16 cellular contexts compared by ENCODE assay signal in the genomic region with DNA sequence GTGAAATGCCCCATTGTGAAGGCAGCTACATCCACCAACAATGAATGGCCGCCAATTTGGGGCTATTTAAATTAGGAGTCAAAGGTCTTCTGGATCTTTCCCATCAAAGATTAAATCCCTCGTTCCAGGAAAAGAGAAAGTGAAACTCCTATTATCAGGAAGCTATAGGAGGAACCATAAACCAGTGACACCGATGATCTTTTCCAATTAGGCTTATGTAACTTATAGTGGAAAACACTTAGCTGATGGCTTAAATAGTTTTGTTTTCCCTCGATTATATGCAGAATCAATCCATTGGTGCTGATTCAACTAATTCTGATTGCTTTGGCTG.
DNase-seq lines count a peak whose midpoint lies in the region; ATAC-seq and TF ChIP-seq lines count a peak whose summit lies in the region.
"Had no signal": no experiment of that assay in that cellular context is flagged by ENCODE, and none has a peak within 500 bp of the region (broad histone marks: within the 10 kb centered on the region; RNA-seq: fewer than 3 reads in every experiment).

No MANE protein-coding gene starts in this region.

- H3K27me3 Mint-ChIP-seq in chondrocyte (ENCODE audit: low read depth) (no peaks in the 10 kb centered on the region), neural progenitor cell (ENCODE audit: insufficient read depth, low read depth) (peaks cover 11% of the 10 kb centered on the region)
- peaks cover 6% of the 10 kb centered on the region for H3K27me3 Mint-ChIP-seq in stimulated activated naive CD8-positive, alpha-beta T cell treated with anti-CD3 and anti-CD28 coated beads, Interleukin-15, amount 100 ng/mL, for 72 hours

- H3K36me3 ChIP-seq in neural progenitor cell = no peaks in the 10 kb centered on the region
- H3K36me3 ChIP-seq in tibial artery = no peaks in the 10 kb centered on the region
- H3K36me3 ChIP-seq: sigmoid colon, suprapubic skin had no signal

- H3K9me3 ChIP-seq in neural progenitor cell (ENCODE audit: low read depth) (no peaks in the 10 kb centered on the region), tibial artery (peaks cover 0 to 2% (median 0%) of the 10 kb centered on the region in 3 donors)
- H3K9me3 ChIP-seq: sigmoid colon, suprapubic skin had no signal

- TF ChIP-seq CTCF in chondrocyte (IDR thresholded peaks at IDR 0.05) (no peak), neural progenitor cell (IDR thresholded peaks at IDR 0.05) (no peak), tibial artery (IDR thresholded peaks at IDR 0.05) (no peak)

- H3K4me3 ChIP-seq in neural progenitor cell (no peak overlapping the region), tibial artery (no peak overlapping the region)
- H3K4me3 ChIP-seq: suprapubic skin had no signal

- H3K4me1 ChIP-seq in neural progenitor cell = peaks cover 36% of the 10 kb centered on the region
- no peaks in the 10 kb centered on the region for H3K4me1 ChIP-seq in tibial artery
- H3K4me1 ChIP-seq: suprapubic skin had no signal

- peak overlapping the region; percentile 8 for H3K4me2 ChIP-seq in neural progenitor cell

- H3K36me3 Mint-ChIP-seq in chondrocyte (ENCODE audit: low read depth) (no peaks in the 10 kb centered on the region), neural progenitor cell (peaks cover 3% of the 10 kb centered on the region)

- H3K79me2 ChIP-seq in neural progenitor cell (ENCODE audit: low read depth) = no peaks in the 10 kb centered on the region

- H3K27ac ChIP-seq in neural progenitor cell = peak overlapping the region; percentile 48
- no peak overlapping the region for H3K27ac ChIP-seq in tibial artery
- H3K27ac ChIP-seq: sigmoid colon, suprapubic skin had no signal

- H3K27ac Mint-ChIP-seq in chondrocyte (ENCODE audit: unreplicated experiment) (no peak overlapping the region), neural progenitor cell (peak overlapping the region; percentile 98)
- H3K27ac Mint-ChIP-seq in stimulated activated naive CD8-positive, alpha-beta T cell treated with anti-CD3 and anti-CD28 coated beads, Interleukin-15, amount 100 ng/mL, for 72 hours = no peak overlapping the region
- H3K27ac Mint-ChIP-seq: activated naive CD8-positive, alpha-beta T cell treated with anti-CD3 and anti-CD28 coated beads, Interleukin-2, amount 50 U/mL, for 24 hours; IgD-negative memory B cell had no signal

- H3K9me3 Mint-ChIP-seq in chondrocyte (ENCODE audit: low read depth) (no peaks in the 10 kb centered on the region), neural progenitor cell (peaks cover 12% of the 10 kb centered on the region)
- peaks cover 0 to 12% of the 10 kb centered on the region in 2 donors for H3K9me3 Mint-ChIP-seq in stimulated activated naive CD8-positive, alpha-beta T cell treated with anti-CD3 and anti-CD28 coated beads, Interleukin-15, amount 100 ng/mL, for 72 hours
- H3K9me3 Mint-ChIP-seq: activated naive CD8-positive, alpha-beta T cell treated with anti-CD3 and anti-CD28 coated beads, Interleukin-2, amount 50 U/mL, for 24 hours had no signal

- intact Hi-C loops in tibial artery (cut with DNase I; ENCODE audit: low total_unique reads) = no loop called here

- H3K9ac ChIP-seq in neural progenitor cell = no peak overlapping the region

- no peaks in the 10 kb centered on the region for H4K20me1 ChIP-seq in neural progenitor cell (ENCODE audit: low read depth)

- DNase-seq in DMS153 treated with DMSO at 0.1 percent for 48 hours (lab: John Stamatoyannopoulos, UW; ENCODE audit: unreplicated experiment) (peak; percentile 50), NCI-H2029 treated with DMSO at 0.1 percent for 48 hours (lab: John Stamatoyannopoulos, UW) (peak; percentile 50), chondrocyte (ENCODE audit: low spot score) (no peak), neural progenitor cell (ENCODE audit: low spot score) (peak; percentile 85), tibial artery (no peak)
- DNase-seq in stimulated activated naive CD8-positive, alpha-beta T cell treated with anti-CD3 and anti-CD28 coated beads, Interleukin-15, amount 100 ng/mL, for 72 hours = no peak
- DNase-seq: activated naive CD8-positive, alpha-beta T cell treated with anti-CD3 and anti-CD28 coated beads, Interleukin-2, amount 50 U/mL, for 24 hours; MV-4-11; SIG-M5; sigmoid colon; stimulated activated CD4-positive, alpha-beta T cell treated with anti-CD3 and anti-CD28 coated beads, Interleukin-2, amount 100 ng/mL, for 48 hours; T-helper 9 cell had no signal

- ATAC-seq in stimulated activated naive CD8-positive, alpha-beta T cell treated with anti-CD3 and anti-CD28 coated beads, Interleukin-15, amount 100 ng/mL, for 72 hours = no peak
- no peak for ATAC-seq in GM18868 (IDR thresholded peaks at IDR 0.05; ENCODE audit: unreplicated experiment)
- ATAC-seq: activated CD4-positive, CD25-positive, alpha-beta regulatory T cell treated with anti-CD3 and anti-CD28 coated beads, Interleukin-2, amount 50 U/mL, for 24 hours; activated naive CD8-positive, alpha-beta T cell treated with anti-CD3 and anti-CD28 coated beads, Interleukin-2, amount 50 U/mL, for 24 hours had no signal

- peaks cover 19% of the 10 kb centered on the region for H3F3A ChIP-seq in neural progenitor cell (ENCODE audit: low read depth)

- H3K4me3 Mint-ChIP-seq in chondrocyte (ENCODE audit: unreplicated experiment) (peak overlapping the region; percentile 45), neural progenitor cell (no peak overlapping the region)
- H3K4me3 Mint-ChIP-seq in stimulated activated naive CD8-positive, alpha-beta T cell treated with anti-CD3 and anti-CD28 coated beads, Interleukin-15, amount 100 ng/mL, for 72 hours = no peak overlapping the region
- H3K4me3 Mint-ChIP-seq: activated naive CD8-positive, alpha-beta T cell treated with anti-CD3 and anti-CD28 coated beads, Interleukin-2, amount 50 U/mL, for 24 hours; IgD-negative memory B cell had no signal

- no peak overlapping the region for H2AFZ ChIP-seq in neural progenitor cell (replicated peaks)

- peaks cover 13% of the 10 kb centered on the region for H3K4me1 Mint-ChIP-seq in chondrocyte (ENCODE audit: low read depth)
- peaks cover 71% of the 10 kb centered on the region for H3K4me1 Mint-ChIP-seq in neural progenitor cell
- no peaks in the 10 kb centered on the region for H3K4me1 Mint-ChIP-seq in stimulated activated naive CD8-positive, alpha-beta T cell treated with anti-CD3 and anti-CD28 coated beads, Interleukin-15, amount 100 ng/mL, for 72 hours
- H3K4me1 Mint-ChIP-seq: activated naive CD8-positive, alpha-beta T cell treated with anti-CD3 and anti-CD28 coated beads, Interleukin-2, amount 50 U/mL, for 24 hours had no signal

- H3K27me3 ChIP-seq in neural progenitor cell = no peaks in the 10 kb centered on the region
- no peaks in the 10 kb centered on the region for H3K27me3 ChIP-seq in tibial artery
- H3K27me3 ChIP-seq: sigmoid colon, suprapubic skin had no signal

Comparison
In these comparisons a context has a peak if more than half of its experiments do, and no peak if none do; other contexts are left out.
1. DNase-seq: peak in DMS153 treated with DMSO at 0.1 percent for 48 hours (single experiment), NCI-H2029 treated with DMSO at 0.1 percent for 48 hours (single experiment) and neural progenitor cell (single experiment); none in chondrocyte (single experiment), stimulated activated naive CD8-positive, alpha-beta T cell treated with anti-CD3 and anti-CD28 coated beads, Interleukin-15, amount 100 ng/mL, for 72 hours (0 of 2) and tibial artery (0 of 2).